Comparison of ENCODE assay signal across 21 cellular contexts in the genomic region with DNA sequence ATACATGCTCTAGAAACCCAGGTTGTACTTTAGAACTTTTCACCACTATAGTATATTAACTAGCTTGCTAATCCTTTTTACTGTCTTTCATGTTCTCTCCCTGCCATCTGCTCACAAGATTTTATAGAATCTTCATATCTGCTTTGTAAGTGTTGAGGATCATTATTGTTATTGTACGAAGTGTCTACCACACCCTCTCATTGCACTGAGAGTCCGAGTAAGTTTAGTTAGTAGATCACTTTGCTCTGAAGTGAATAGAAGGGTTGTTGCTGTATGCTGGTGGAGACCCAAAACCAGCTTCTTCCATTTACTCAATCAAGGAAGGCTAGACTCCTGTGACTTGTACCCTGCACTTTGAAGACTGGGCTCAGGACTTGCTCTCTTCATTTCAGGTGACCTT. TPM values are rescaled to one million over a fixed set of nuclear protein-coding genes. Genes with fewer than 3 reads are reported as not detected.
DNase-seq lines count a peak whose midpoint lies in the region; ATAC-seq and TF ChIP-seq lines count a peak whose summit lies in the region.
"Had no signal": no experiment of that assay in that cellular context is flagged by ENCODE, and none has a peak within 500 bp of the region (broad histone marks: within the 10 kb centered on the region; RNA-seq: fewer than 3 reads in every experiment).

No MANE protein-coding gene starts in this region.

- no peak for TF ChIP-seq CTCF in ascending aorta (IDR thresholded peaks at IDR 0.05)
- no peak for TF ChIP-seq CTCF in mucosa of descending colon (IDR thresholded peaks at IDR 0.05)
- no peak for TF ChIP-seq CTCF in transverse colon (IDR thresholded peaks at IDR 0.05)

- H3K27ac ChIP-seq in ascending aorta (peak overlapping the region; percentile 79 to 83), transverse colon (peak overlapping the region; percentile 75 to 87 (median 83)), Karpas-422 (ENCODE audit: low read length) (no peak overlapping the region)
- H3K27ac ChIP-seq: SJSA1, suprapubic skin had no signal

- intact Hi-C loops in ascending aorta (cut with DNase I), result loop anchor here (10.0 kb wide), 1 partner anchor 539 kb away; no protein-coding TSS in a partner anchor
- intact Hi-C loops in mucosa of descending colon (cut with DNase I, micrococcal nuclease), result no loop called here
- intact Hi-C loops in transverse colon (cut with DNase I; ENCODE audit: low total_unique reads), result no loop called here

- H3K36me3 ChIP-seq in ascending aorta (no peaks in the 10 kb centered on the region), mucosa of descending colon (ENCODE audit: low read depth) (no peaks in the 10 kb centered on the region), transverse colon (no peaks in the 10 kb centered on the region), Karpas-422 (ENCODE audit: insufficient read depth, low read length) (no peaks in the 10 kb centered on the region)
- H3K36me3 ChIP-seq: SJSA1, suprapubic skin had no signal

- H3K9me3 ChIP-seq in ascending aorta (no peaks in the 10 kb centered on the region), mucosa of descending colon (no peaks in the 10 kb centered on the region), transverse colon (no peaks in the 10 kb centered on the region), Karpas-422 (ENCODE audit: low read length) (no peaks in the 10 kb centered on the region)
- H3K9me3 ChIP-seq: psoas muscle, SJSA1, suprapubic skin had no signal

- no peak overlapping the region for H3K4me2 ChIP-seq in Karpas-422 (ENCODE audit: low read depth, low read length, poor library complexity, severe bottlenecking)

- TF ChIP-seq EP300 in transverse colon (IDR thresholded peaks at IDR 0.05; ENCODE audit: low read depth), result no peak

- no peak overlapping the region for H2AFZ ChIP-seq in Karpas-422 (ENCODE audit: low read length)

- peak; percentile 48 for ATAC-seq in mucosa of descending colon
- no peak for ATAC-seq in GM21723 (IDR thresholded peaks at IDR 0.05; ENCODE audit: unreplicated experiment)
- ATAC-seq: activated CD8-positive, alpha-beta T cell treated with anti-CD3 and anti-CD28 coated beads for 36 hours; psoas muscle; T-helper 17 cell; WTC11 had no signal

- TF ChIP-seq POLR2A in transverse colon (IDR thresholded peaks at IDR 0.05), result peak; percentile 47

- DNase-seq in NCI-H524 (lab: John Stamatoyannopoulos, UW) (peak; percentile 20 to 64), ascending aorta (ENCODE audit: low spot score in 2 of 2) (no peak), mucosa of descending colon (no peak), transverse colon (no peak), islet precursor cell (no peak), Karpas-422 (no peak)
- DNase-seq: activated CD8-positive, alpha-beta T cell treated with anti-CD3 and anti-CD28 coated beads for 36 hours; activated naive CD4-positive, alpha-beta T cell treated with anti-CD3 and anti-CD28 coated beads for 36 hours; activated T-cell treated with anti-CD3 and anti-CD28 coated beads, Interleukin-2, amount 50 U/mL, for 1 hour; hypothalamus; kidney glomerular epithelial cell; NCI-H1092 treated with DMSO at 0.1 percent for 48 hours; NCI-H748 treated with DMSO at 0.1 percent for 48 hours; psoas muscle; stimulated activated CD4-positive, alpha-beta T cell treated with anti-CD3 and anti-CD28 coated beads, Interleukin-12 subunit alpha, Interleukin-12 subunit beta, amount 100 ng/mL, for 4 hours; stimulated activated CD8-positive, alpha-beta memory T cell treated with anti-CD3 and anti-CD28 coated beads, Interleukin-4, amount 100 ng/mL, for 48 hours; T-helper 17 cell had no signal

- H3K4me3 ChIP-seq in ascending aorta (no peak overlapping the region), mucosa of descending colon (no peak overlapping the region), transverse colon (peak overlapping the region in 2 of 4 donors; percentile 14 to 36), Karpas-422 (ENCODE audit: low read length) (no peak overlapping the region)
- H3K4me3 ChIP-seq: psoas muscle, SJSA1, suprapubic skin had no signal

- no peaks in the 10 kb centered on the region for H3K9me2 ChIP-seq in Karpas-422 (replicated peaks; ENCODE audit: insufficient read depth, low read length)

- 24 to 34% methylated on average over 2 of the region's 2 CpGs for WGBS in transverse colon (ENCODE audit: low coverage in 1 of 2), 2 donors

- in situ Hi-C loops in transverse colon (cut with MboI; ENCODE audit: low pct_ligation_motif_present in 1 of 4, low pct_unique_long_range_greater_than_20kb in 1 of 4, low sequenced_read_pairs in 3 of 4), result no loop called here

- H3K79me2 ChIP-seq in Karpas-422 (ENCODE audit: low read length), result no peaks in the 10 kb centered on the region

- H4K20me1 ChIP-seq in Karpas-422 (ENCODE audit: insufficient read depth, low read depth, low read length), result no peaks in the 10 kb centered on the region

- H3K27me3 ChIP-seq in ascending aorta (no peaks in the 10 kb centered on the region), transverse colon (no peaks in the 10 kb centered on the region), Karpas-422 (ENCODE audit: low read length) (no peaks in the 10 kb centered on the region)
- H3K27me3 ChIP-seq: SJSA1, suprapubic skin had no signal

- H3K9ac ChIP-seq in Karpas-422 (ENCODE audit: low read length), result no peak overlapping the region

- peaks cover 19 to 54% of the 10 kb centered on the region in 2 donors for H3K4me1 ChIP-seq in ascending aorta
- H3K4me1 ChIP-seq in mucosa of descending colon (ENCODE audit: low read depth), result peaks cover 58% of the 10 kb centered on the region
- H3K4me1 ChIP-seq in transverse colon, result peaks cover 46 to 82% (median 70%) of the 10 kb centered on the region in 4 donors
- H3K4me1 ChIP-seq in Karpas-422 (ENCODE audit: low read length), result no peaks in the 10 kb centered on the region

RNA-seq across cellular contexts. Expression of gene GAB1, which starts 17.1 kb away (rescaled TPM):
- total RNA-seq in ascending aorta, result 31.0 TPM
- total RNA-seq in mucosa of descending colon, result 100 to 1,000 TPM in 1 of 3 donors, 10 to 100 TPM in 2; 62.3 to 104 (median 84.0) TPM
- 10 to 100 TPM; 33.0 to 72.7 (median 62.2) TPM for total RNA-seq in transverse colon
- total RNA-seq in Karpas-422 (2014; rRNA removed; shearing (Covaris generic); ENCODE audit: low replicate concordance), result 0.58 TPM in 1 of 2 replicates, not detected in the other

Comparison
In these comparisons a context has a peak if more than half of its experiments do, and no peak if none do; other contexts are left out.
1. DNase-seq: peak in NCI-H524 (2 of 2); none in ascending aorta (0 of 2), mucosa of descending colon (0 of 3), transverse colon (single experiment), islet precursor cell (single experiment) and Karpas-422 (single experiment).
2. RNA of gene GAB1, which starts 17.1 kb away (total RNA-seq): 62.3 to 104 TPM in mucosa of descending colon, 33.0 to 72.7 TPM in transverse colon and 31.0 TPM in ascending aorta (single experiment); 0.58 TPM in Karpas-422; every median in the first group is over 10 times any median in the second.